ENCODE assay signal across 9 cellular contexts in the genomic region with DNA sequence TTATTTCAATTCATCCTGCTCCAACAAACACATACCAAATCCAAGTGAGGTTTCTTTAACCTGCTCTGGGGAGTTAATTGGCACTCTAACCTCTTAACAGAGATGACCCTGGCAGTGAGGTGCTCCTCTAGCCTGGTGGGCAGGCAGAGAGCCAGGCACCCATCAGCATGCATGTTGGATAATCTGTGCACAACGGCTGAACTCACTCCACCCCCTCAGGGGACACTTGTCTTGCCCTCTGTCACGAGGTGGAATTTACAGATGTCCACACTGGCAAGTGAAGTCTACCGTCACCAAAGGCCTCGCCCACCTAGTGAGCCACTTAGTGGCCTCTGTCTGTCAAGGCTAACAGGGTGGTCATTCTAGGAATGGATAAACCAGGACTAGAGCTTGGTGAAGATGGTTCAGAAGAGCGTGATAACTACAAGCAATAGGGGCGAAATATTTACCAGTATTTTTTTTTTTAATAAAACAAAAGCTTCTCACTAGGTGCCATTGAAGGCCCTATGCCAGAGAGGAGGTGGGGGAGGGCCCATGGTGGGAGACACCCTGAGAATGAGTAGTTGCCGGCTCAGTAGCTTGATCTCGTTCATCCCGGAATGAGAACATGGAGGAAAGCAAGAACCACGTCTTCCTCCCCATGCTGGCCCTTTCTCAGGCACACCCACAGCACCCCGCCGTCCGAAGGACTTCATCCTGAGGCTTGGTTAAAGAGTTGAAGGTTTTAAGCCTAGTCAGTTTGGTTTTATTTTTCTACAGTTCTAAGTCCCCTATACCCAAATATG. TPM values are rescaled to one million over a fixed set of nuclear protein-coding genes. Genes with fewer than 3 reads are reported as not detected.
DNase-seq lines count a peak whose midpoint lies in the region; ATAC-seq and TF ChIP-seq lines count a peak whose summit lies in the region.
"Had no signal": no experiment of that assay in that cellular context is flagged by ENCODE, and none has a peak within 500 bp of the region (broad histone marks: within the 10 kb centered on the region; RNA-seq: fewer than 3 reads in every experiment).

No MANE protein-coding gene starts in this region.

- H3K27me3 ChIP-seq in BLaER1, result no peaks in the 10 kb centered on the region
- no peaks in the 10 kb centered on the region for H3K27me3 ChIP-seq in CD4-positive, alpha-beta T cell (ENCODE audit: control insufficient read depth, insufficient read depth, low read length)

- no peak for ATAC-seq in CD4-positive, alpha-beta T cell (ENCODE audit: poor library complexity)
- ATAC-seq in activated T-helper 17 cell treated with anti-CD3 and anti-CD28 coated beads, Interleukin-2, amount 50 U/mL, for 72 hours (replicated peaks), result no peak
- ATAC-seq in naive thymus-derived CD8-positive, alpha-beta T cell, result no peak
- ATAC-seq in GM21528 (IDR thresholded peaks at IDR 0.05; ENCODE audit: low FRiP score, unreplicated experiment) (no peak), GM21381 (IDR thresholded peaks at IDR 0.05; ENCODE audit: unreplicated experiment) (no peak)

- CTCF ChIA-PET in CD4-positive, alpha-beta T cell (lab: Charles Lee), result interaction anchor here (1.0 to 2.9 kb wide), 3 partner anchors 25 to 189 kb away, joined by 3 to 7 read pairs (median 3); partner anchors contain the start of gene PLD6

- no peak overlapping the region for H3K9ac ChIP-seq in BLaER1

- H3K9me3 ChIP-seq in BLaER1, result no peaks in the 10 kb centered on the region
- no peaks in the 10 kb centered on the region for H3K9me3 ChIP-seq in CD4-positive, alpha-beta T cell (ENCODE audit: control insufficient read depth, low read length)

- H4K20me1 ChIP-seq in BLaER1, result peaks cover 61% of the 10 kb centered on the region

- peaks cover 54% of the 10 kb centered on the region for H3K36me3 Mint-ChIP-seq in CD4-positive, alpha-beta T cell (ENCODE audit: low read depth)
- peaks cover 89% of the 10 kb centered on the region for H3K36me3 Mint-ChIP-seq in activated T-helper 17 cell treated with anti-CD3 and anti-CD28 coated beads, Interleukin-2, amount 50 U/mL, for 72 hours (ENCODE audit: low read depth)
- peaks cover 0 to 33% (median 20%) of the 10 kb centered on the region in 3 donors for H3K36me3 Mint-ChIP-seq in naive thymus-derived CD8-positive, alpha-beta T cell

- no peak overlapping the region for H3K27ac ChIP-seq in BLaER1
- H3K27ac ChIP-seq in CD4-positive, alpha-beta T cell (ENCODE audit: low read depth, low read length), result peak overlapping the region; percentile 77
- H3K27ac ChIP-seq: epithelial cell of prostate had no signal

- no peak for TF ChIP-seq CTCF in CD4-positive, alpha-beta T cell (IDR thresholded peaks at IDR 0.05)

- H3K4me3 Mint-ChIP-seq in CD4-positive, alpha-beta T cell, result peak overlapping the region; percentile 86
- H3K4me3 Mint-ChIP-seq in activated T-helper 17 cell treated with anti-CD3 and anti-CD28 coated beads, Interleukin-2, amount 50 U/mL, for 72 hours, result peak overlapping the region; percentile 91
- H3K4me3 Mint-ChIP-seq in naive thymus-derived CD8-positive, alpha-beta T cell, result peak overlapping the region; percentile 68 to 97 (median 88)

- no peak for DNase-seq in CD4-positive, alpha-beta T cell
- no peak for DNase-seq in naive thymus-derived CD8-positive, alpha-beta T cell
- DNase-seq in midbrain (lab: John Stamatoyannopoulos, UW), result no peak
- DNase-seq: central memory CD4-positive, alpha-beta T cell had no signal

- peak overlapping the region; percentile 95 for H3K4me2 ChIP-seq in BLaER1

- intact Hi-C loops in CD4-positive, alpha-beta T cell (cut with DNase I, micrococcal nuclease), result no loop called here

- H3K36me3 ChIP-seq in BLaER1, result peaks cover 62% of the 10 kb centered on the region

- POLR2A ChIA-PET in CD4-positive, alpha-beta T cell (lab: Charles Lee), result interaction anchor here (1.1 to 3.0 kb wide), 5 partner anchors 8 to 27 kb away, joined by 3 to 12 read pairs (median 9); partner anchors contain the start of gene PLD6
- POLR2A ChIA-PET in naive thymus-derived CD8-positive, alpha-beta T cell (lab: Charles Lee), result interaction anchor here (1.6 to 7.2 kb wide), 7 partner anchors 8 to 100 kb away, joined by 5 to 79 read pairs (median 11); partner anchors contain the start of genes COPS3, FLCN and PLD6

- H3K4me1 Mint-ChIP-seq in CD4-positive, alpha-beta T cell (ENCODE audit: low read depth), result peaks cover 94% of the 10 kb centered on the region
- H3K4me1 Mint-ChIP-seq in activated T-helper 17 cell treated with anti-CD3 and anti-CD28 coated beads, Interleukin-2, amount 50 U/mL, for 72 hours, result peaks cover 67% of the 10 kb centered on the region
- peaks cover 45 to 97% (median 86%) of the 10 kb centered on the region in 4 donors for H3K4me1 Mint-ChIP-seq in naive thymus-derived CD8-positive, alpha-beta T cell

- no peaks in the 10 kb centered on the region for H3K9me3 Mint-ChIP-seq in CD4-positive, alpha-beta T cell
- no peaks in the 10 kb centered on the region for H3K9me3 Mint-ChIP-seq in activated T-helper 17 cell treated with anti-CD3 and anti-CD28 coated beads, Interleukin-2, amount 50 U/mL, for 72 hours
- H3K9me3 Mint-ChIP-seq in naive thymus-derived CD8-positive, alpha-beta T cell, result no peaks in the 10 kb centered on the region

- peaks cover 100% of the 10 kb centered on the region for H3K4me1 ChIP-seq in BLaER1

- no peak overlapping the region for H3K4me3 ChIP-seq in BLaER1

- peak overlapping the region; percentile 99 for H3K27ac Mint-ChIP-seq in CD4-positive, alpha-beta T cell
- H3K27ac Mint-ChIP-seq in activated T-helper 17 cell treated with anti-CD3 and anti-CD28 coated beads, Interleukin-2, amount 50 U/mL, for 72 hours, result peak overlapping the region; percentile 97
- H3K27ac Mint-ChIP-seq in naive thymus-derived CD8-positive, alpha-beta T cell, result peak overlapping the region; percentile 96 to 100 (median 98)

- no peaks in the 10 kb centered on the region for H3K27me3 Mint-ChIP-seq in CD4-positive, alpha-beta T cell
- H3K27me3 Mint-ChIP-seq in activated T-helper 17 cell treated with anti-CD3 and anti-CD28 coated beads, Interleukin-2, amount 50 U/mL, for 72 hours, result no peaks in the 10 kb centered on the region
- H3K27me3 Mint-ChIP-seq in naive thymus-derived CD8-positive, alpha-beta T cell, result no peaks in the 10 kb centered on the region

RNA-seq across cellular contexts. Expression of gene PLD6, which starts 25.2 kb away (rescaled TPM):
- total RNA-seq in CD4-positive, alpha-beta T cell, result 1 to 10 TPM; 7.1 to 7.5 TPM
- total RNA-seq in activated T-helper 17 cell treated with anti-CD3 and anti-CD28 coated beads, Interleukin-2, amount 50 U/mL, for 72 hours, result 10 to 100 TPM; 20.6 to 24.5 TPM
- 10 to 100 TPM; 12.2 to 13.1 TPM for total RNA-seq in naive thymus-derived CD8-positive, alpha-beta T cell
- polyA plus RNA-seq in naive thymus-derived CD8-positive, alpha-beta T cell, result 1 to 10 TPM; 6.6 to 9.8 (median 8.2) TPM

RNA-seq across cellular contexts. Expression of gene FLCN, which starts 56.0 kb away (rescaled TPM):
- total RNA-seq in CD4-positive, alpha-beta T cell, result 10 to 100 TPM; 12.1 to 15.9 TPM
- total RNA-seq in activated T-helper 17 cell treated with anti-CD3 and anti-CD28 coated beads, Interleukin-2, amount 50 U/mL, for 72 hours, result 10 to 100 TPM; 30.9 to 50.6 TPM
- 10 to 100 TPM; 63.9 to 70.6 TPM for total RNA-seq in naive thymus-derived CD8-positive, alpha-beta T cell
- polyA plus RNA-seq in naive thymus-derived CD8-positive, alpha-beta T cell, result 1 to 10 TPM; 3.1 to 4.9 (median 4.8) TPM
